32 cellular contexts compared by ENCODE assay signal in the genomic region with DNA sequence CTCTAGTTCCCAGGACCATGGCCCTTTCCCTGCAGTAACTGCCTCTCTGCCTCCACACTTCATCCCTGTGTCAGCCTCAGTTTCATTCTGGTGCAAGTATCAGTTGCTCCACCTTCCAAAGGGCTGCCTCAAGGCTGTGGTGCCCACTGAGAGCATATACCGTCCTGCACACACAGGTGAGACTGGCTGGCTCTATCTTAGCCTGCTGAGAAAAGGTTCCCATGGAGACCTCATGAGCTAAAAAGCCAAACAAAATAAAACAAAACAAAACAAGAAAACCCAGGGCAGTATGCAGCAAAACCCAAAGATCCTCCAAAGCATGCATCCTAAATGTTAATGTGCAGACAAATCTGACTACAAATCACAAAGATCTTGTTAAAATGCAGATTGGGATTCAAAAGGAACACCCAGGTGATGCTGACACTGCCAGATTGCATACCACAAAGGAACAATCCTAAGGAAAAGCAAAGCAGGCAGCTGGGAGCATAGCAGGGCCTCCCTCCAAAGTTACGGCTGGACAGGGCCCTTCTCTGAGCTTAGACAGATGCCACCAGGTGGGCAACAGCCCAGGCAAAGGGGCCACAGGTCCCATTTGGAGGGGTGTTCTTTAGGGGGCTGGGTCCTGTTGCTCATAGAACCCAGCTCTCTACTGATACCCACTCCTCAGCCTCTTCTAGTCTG.
"Had no signal": no experiment of that assay in that cellular context is flagged by ENCODE, and none has a peak within 500 bp of the region (broad histone marks: within the 10 kb centered on the region; RNA-seq: fewer than 3 reads in every experiment).

No MANE protein-coding gene starts in this region.

- H3K4me1 ChIP-seq: adrenal gland, ascending aorta, gastroesophageal sphincter, parathyroid adenoma, psoas muscle, stomach, thyroid gland had no signal

- H3K4me3 ChIP-seq: adrenal gland, ascending aorta, coronary artery, gastroesophageal sphincter, hepatocyte, psoas muscle, stomach, thyroid gland had no signal

- H3K27ac ChIP-seq: adrenal gland, ascending aorta, brain microvascular endothelial cell, coronary artery, gastroesophageal sphincter, hepatocyte, parathyroid adenoma, psoas muscle, stomach, thyroid gland, WERI-Rb-1 had no signal

- ATAC-seq: effector memory CD8-positive, alpha-beta T cell; gastroesophageal sphincter; left colon; naive thymus-derived CD4-positive, alpha-beta T cell; psoas muscle; stimulated activated naive B cell treated with anti-CD40 and anti-IgM and Interleukin-4, amounts not matched to agents 10 μg/mL and 1 μg/mL and 100 μg/mL, for 72 hours had no signal

- H2AFZ ChIP-seq: hepatocyte, parathyroid adenoma had no signal

- H3K9me3 ChIP-seq: adrenal gland, psoas muscle, thyroid gland had no signal

- H3K4me1 Mint-ChIP-seq: activated CD4-positive, alpha-beta T cell treated with anti-CD3 and anti-CD28 coated beads, Interleukin-2, amount 10 ng/mL, durations not matched to agents 24 days and 14 days; activated naive CD8-positive, alpha-beta T cell treated with anti-CD3 and anti-CD28 coated beads for 36 hours; memory B cell; stimulated activated naive B cell treated with anti-CD40 and anti-IgM and Interleukin-4, amounts not matched to agents 10 μg/mL and 1 μg/mL and 100 μg/mL, for 72 hours had no signal

- H3K36me3 Mint-ChIP-seq: activated naive CD8-positive, alpha-beta T cell treated with anti-CD3 and anti-CD28 coated beads for 36 hours had no signal

- DNase-seq: activated CD4-positive, alpha-beta memory T cell treated with anti-CD3 and anti-CD28 coated beads for 36 hours; activated CD4-positive, alpha-beta T cell treated with anti-CD3 and anti-CD28 coated beads, Interleukin-2, amount 10 ng/mL, durations not matched to agents 24 days and 14 days; activated CD4-positive, CD25-positive, alpha-beta regulatory T cell treated with anti-CD3 and anti-CD28 coated beads, Interleukin-2, amount 50 U/mL, for 72 hours; activated CD8-positive, alpha-beta memory T cell treated with anti-CD3 and anti-CD28 coated beads, Interleukin-2, amount 50 U/mL, for 4 hours; activated effector memory CD4-positive, alpha-beta T cell treated with anti-CD3 and anti-CD28 coated beads, Interleukin-2, amount 50 U/mL, for 16 hours; activated naive CD4-positive, alpha-beta T cell treated with anti-CD3 and anti-CD28 coated beads for 36 hours; activated naive CD8-positive, alpha-beta T cell treated with anti-CD3 and anti-CD28 coated beads for 36 hours; activated T-cell treated with anti-CD3 and anti-CD28 coated beads, Interleukin-2, amount 50 U/mL, for 1 hour; adrenal gland; brain microvascular endothelial cell; effector memory CD8-positive, alpha-beta T cell; erythroblast; kidney; left colon; midbrain; naive thymus-derived CD4-positive, alpha-beta T cell; nucleus accumbens; psoas muscle; stimulated activated CD4-positive, alpha-beta T cell treated with anti-CD3 and anti-CD28 coated beads, Interleukin-15, amount 100 ng/mL, for 24 hours; stimulated activated CD4-positive, alpha-beta T cell treated with anti-CD3 and anti-CD28 coated beads, Interleukin-2, amount 100 ng/mL, for 24 hours; stimulated activated naive B cell treated with anti-CD40 and anti-IgM and Interleukin-4, amounts not matched to agents 10 μg/mL and 1 μg/mL and 100 μg/mL, for 72 hours; stomach; T1000; thyroid gland; WERI-Rb-1 had no signal

- H3K79me2 ChIP-seq: hepatocyte, parathyroid adenoma had no signal

- H3K4me2 ChIP-seq: hepatocyte had no signal

- H3K27me3 Mint-ChIP-seq: activated naive CD8-positive, alpha-beta T cell treated with anti-CD3 and anti-CD28 coated beads for 36 hours had no signal

- H3K36me3 ChIP-seq: adrenal gland, ascending aorta, brain microvascular endothelial cell, gastroesophageal sphincter, stomach, thyroid gland, WERI-Rb-1 had no signal

- H3K27ac Mint-ChIP-seq: activated CD4-positive, alpha-beta memory T cell treated with anti-CD3 and anti-CD28 coated beads for 36 hours; activated CD4-positive, alpha-beta T cell treated with anti-CD3 and anti-CD28 coated beads, Interleukin-2, amount 10 ng/mL, durations not matched to agents 24 days and 14 days; activated naive CD4-positive, alpha-beta T cell treated with anti-CD3 and anti-CD28 coated beads for 36 hours; activated naive CD8-positive, alpha-beta T cell treated with anti-CD3 and anti-CD28 coated beads for 36 hours; activated T-helper 1 cell treated with anti-CD3 and anti-CD28 coated beads, Interleukin-12 subunit alpha, Interleukin-12 subunit beta, Interleukin-2, Interleukin-4 antibody, amounts not matched to agents 30 ng/mL and 10 ng/mL and 1 ng/mL, durations not matched to agents 14 hours and 24 hours and 36 hours; effector memory CD8-positive, alpha-beta T cell; memory B cell; naive thymus-derived CD4-positive, alpha-beta T cell; stimulated activated naive B cell treated with anti-CD40 and anti-IgM and Interleukin-4, amounts not matched to agents 10 μg/mL and 1 μg/mL and 100 μg/mL, for 72 hours had no signal

- H3K4me3 Mint-ChIP-seq: activated CD4-positive, alpha-beta memory T cell treated with anti-CD3 and anti-CD28 coated beads for 36 hours; activated CD4-positive, alpha-beta T cell treated with anti-CD3 and anti-CD28 coated beads, Interleukin-2, amount 10 ng/mL, durations not matched to agents 24 days and 14 days; activated naive CD4-positive, alpha-beta T cell treated with anti-CD3 and anti-CD28 coated beads for 36 hours; activated naive CD8-positive, alpha-beta T cell treated with anti-CD3 and anti-CD28 coated beads for 36 hours; activated T-helper 1 cell treated with anti-CD3 and anti-CD28 coated beads, Interleukin-12 subunit alpha, Interleukin-12 subunit beta, Interleukin-2, Interleukin-4 antibody, amounts not matched to agents 30 ng/mL and 10 ng/mL and 1 ng/mL, durations not matched to agents 14 hours and 24 hours and 36 hours; effector memory CD8-positive, alpha-beta T cell; memory B cell; stimulated activated naive B cell treated with anti-CD40 and anti-IgM and Interleukin-4, amounts not matched to agents 10 μg/mL and 1 μg/mL and 100 μg/mL, for 72 hours had no signal

- H3K27me3 ChIP-seq: adrenal gland, ascending aorta, brain microvascular endothelial cell, gastroesophageal sphincter, hepatocyte, stomach, thyroid gland had no signal

- H3K9ac ChIP-seq: parathyroid adenoma had no signal
